In genomic region chr21:33688343-33688742, GRCh38 we compare ENCODE assay signal across 16 cellular contexts. TPM values are rescaled to one million over a fixed set of nuclear protein-coding genes. Genes with fewer than 3 reads are reported as not detected.
DNase-seq lines count a peak whose midpoint lies in the region; FAIRE-seq and TF ChIP-seq lines count a peak whose summit lies in the region.
"Had no signal": no experiment of that assay in that cellular context is flagged by ENCODE, and none has a peak within 500 bp of the region (broad histone marks: within the 10 kb centered on the region; RNA-seq: fewer than 3 reads in every experiment).

No MANE protein-coding gene starts in this region.

- H3K79me2 ChIP-seq in GM23248 (ENCODE audit: insufficient read depth): peaks cover 89% of the 10 kb centered on the region
- H3K79me2 ChIP-seq in H1 (ENCODE audit: control insufficient read depth in 1 of 2, insufficient read depth in 2 of 2, low read length in 2 of 2): peaks cover 17 to 80% of the 10 kb centered on the region in 2 experiments

- H3F3A ChIP-seq in GM23248 (ENCODE audit: insufficient read depth): peaks cover 46% of the 10 kb centered on the region

- peak overlapping the region; percentile 26; the same call in 1 of the 2 replicates for H2BK20ac ChIP-seq in H1 (ENCODE audit: low read length)

- H4K20me1 ChIP-seq in GM23248 (ENCODE audit: insufficient read depth): no peaks in the 10 kb centered on the region; the same call in 1 of the 2 replicates
- H4K20me1 ChIP-seq in H1 (replicated peaks in 1 of 2; ENCODE audit: control insufficient read depth in 1 of 2, insufficient read depth in 2 of 2, low read length in 2 of 2): peaks cover 12 to 13% of the 10 kb centered on the region in 2 experiments

- intact Hi-C loops in prostate gland (cut with DNase I): no loop called here

- H3K9me2 ChIP-seq in GM23248 (ENCODE audit: insufficient read depth): no peaks in the 10 kb centered on the region

- H3K23me2 ChIP-seq in H1 (ENCODE audit: low read depth, low read length): no peaks in the 10 kb centered on the region

- no peak overlapping the region for H2BK120ac ChIP-seq in H1 (replicated peaks; ENCODE audit: low read depth, low read length)

- H3K27me3 Mint-ChIP-seq in nephron progenitor cell (ENCODE audit: low read depth, poor library complexity): no peaks in the 10 kb centered on the region
- H3K27me3 Mint-ChIP-seq: IgD-negative memory B cell had no signal

- peaks cover 57% of the 10 kb centered on the region for H3K4me1 ChIP-seq in GM23248 (ENCODE audit: insufficient read depth)
- H3K4me1 ChIP-seq in H1 (replicated peaks in 1 of 4; ENCODE audit: control insufficient read depth in 3 of 4, insufficient read depth in 4 of 4, low read length in 3 of 4): peaks cover 0 to 53% (median 28%) of the 10 kb centered on the region in 4 experiments; a peak in 6 of 7 replicates
- H3K4me1 ChIP-seq in prostate gland (replicated peaks): no peaks in the 10 kb centered on the region

- no peak overlapping the region for H2BK12ac ChIP-seq in H1 (ENCODE audit: low read depth, low read length)

- H3K9ac ChIP-seq in GM23248 (no peak overlapping the region), H1 (replicated peaks in 1 of 4; ENCODE audit: extremely low read depth in 1 of 4, low read depth in 3 of 4, low read length in 3 of 4) (no peak overlapping the region)

- H3K9me3 ChIP-seq in GM23248 (ENCODE audit: low read depth) (no peaks in the 10 kb centered on the region), H1 (ENCODE audit: insufficient read depth in 2 of 2, low read depth in 1 of 2, low read length in 1 of 2) (no peaks in the 10 kb centered on the region), prostate gland (no peaks in the 10 kb centered on the region)
- H3K9me3 ChIP-seq: Peyer's patch had no signal

- no peak overlapping the region for H3K23ac ChIP-seq in H1 (ENCODE audit: insufficient read length)

- in situ Hi-C loops in GM23248 (cut with MboI) (no loop called here), ACHN (cut with HindIII; ENCODE audit: low pct_ligation_motif_present, low pct_unique_long_range_greater_than_20kb, low sequenced_read_pairs) (no loop called here)

- H2AK5ac ChIP-seq in H1 (ENCODE audit: low read depth, low read length): peak overlapping the region; percentile 47; the same call in 1 of the 2 replicates

- H3K27ac ChIP-seq in GM23248 (0 out of 2 replicates have a peak overlapping the region, but pooled peaks have one; percentile 5), H1 (ENCODE audit: low read depth, low read length) (no peak overlapping the region), prostate gland (no peak overlapping the region)
- H3K27ac ChIP-seq: Peyer's patch had no signal

- no peaks in the 10 kb centered on the region for H3K9me3 Mint-ChIP-seq in nephron progenitor cell
- H3K9me3 Mint-ChIP-seq: CD8-positive, alpha-beta T cell; IgD-negative memory B cell had no signal

- no peak overlapping the region for H3K4ac ChIP-seq in H1 (replicated peaks; ENCODE audit: insufficient read length, low read depth, low read length)

- no peak for TF ChIP-seq EP300 in H1 (IDR thresholded peaks at IDR 0.05; ENCODE audit: borderline replicate concordance in 1 of 2, low read depth in 2 of 2, low read length in 2 of 2)

- H4K5ac ChIP-seq in H1 (ENCODE audit: insufficient read length, low read depth, low read length): no peak overlapping the region

- POLR2A ChIA-PET in H1 (lab: Charles Lee; ENCODE audit: partially characterized antibody): no interaction called here

- peak overlapping the region; percentile 6 for H3K27ac Mint-ChIP-seq in nephron progenitor cell
- H3K27ac Mint-ChIP-seq: CD8-positive, alpha-beta T cell; IgD-negative memory B cell had no signal

- H3K27me3 ChIP-seq in GM23248 (replicated peaks; ENCODE audit: insufficient read depth): no peaks in the 10 kb centered on the region
- no peaks in the 10 kb centered on the region for H3K27me3 ChIP-seq in H1 (replicated peaks in 1 of 4; ENCODE audit: control insufficient read depth in 3 of 4, extremely low read depth in 1 of 4, insufficient read depth in 3 of 4, low read length in 3 of 4)
- H3K27me3 ChIP-seq in prostate gland (replicated peaks; ENCODE audit: insufficient read depth): no peaks in the 10 kb centered on the region
- H3K27me3 ChIP-seq: Peyer's patch had no signal

- H3K4me3 ChIP-seq in GM23248 (no peak overlapping the region), H1 (ENCODE audit: extremely low read depth in 1 of 4, insufficient read depth in 2 of 4, low read depth in 3 of 4, low read length in 4 of 4) (no peak overlapping the region), prostate gland (no peak overlapping the region)
- H3K4me3 ChIP-seq: Peyer's patch had no signal

- H3K4me1 Mint-ChIP-seq in nephron progenitor cell: peaks cover 77% of the 10 kb centered on the region

- H4K8ac ChIP-seq in H1 (ENCODE audit: extremely low read depth, insufficient read depth, low read length): no peak overlapping the region

- H3K4me2 ChIP-seq in GM23248 (ENCODE audit: unreplicated experiment): peak overlapping the region; percentile 17
- no peak overlapping the region for H3K4me2 ChIP-seq in H1 (ENCODE audit: insufficient read depth in 1 of 2, low read depth in 2 of 2, low read length in 2 of 2)

- FAIRE-seq in H1 (lab: Jason Lieb, UNC): no peak
- FAIRE-seq: A204.1 had no signal

- H2BK5ac ChIP-seq in H1 (ENCODE audit: low read depth, low read length): no peak overlapping the region

- H3K56ac ChIP-seq in H1 (replicated peaks; ENCODE audit: insufficient read length, low read depth, low read length): no peak overlapping the region

- TF ChIP-seq POLR2A in H1 (IDR thresholded peaks at IDR 0.05; ENCODE audit: control extremely low read depth in 1 of 2, low read depth in 2 of 2, low read length in 2 of 2) (no peak), prostate gland (IDR thresholded peaks at IDR 0.05) (no peak)

- H4K91ac ChIP-seq in H1 (replicated peaks; ENCODE audit: insufficient read length, low read length): no peak overlapping the region

- CTCF ChIA-PET in H1 (lab: Charles Lee; ENCODE audit: partially characterized antibody): no interaction called here

- 28 to 44% methylated on average over 1 of the region's 1 CpG for WGBS in GM23248 (ENCODE audit: low coverage in 1 of 2, low lambda C conversion rate in 2 of 2, missing lambda C conversion rate in 2 of 2), 2 experiments
- WGBS in H1 (ENCODE audit: extremely low coverage in 1 of 2, insufficient coverage in 1 of 2, insufficient read length in 1 of 2, insufficient replicate concordance in 2 of 2, low coverage in 1 of 2, low lambda C conversion rate in 2 of 2, missing lambda C conversion rate in 1 of 2), 2 experiments: 78% methylated on average over 1 of the region's 1 CpG; no CpG with 5 or more reads in 1 of the 2 experiments
- 66% methylated on average over 1 of the region's 1 CpG for WGBS in prostate gland

- H2AFZ ChIP-seq in GM23248 (no peak overlapping the region), H1 (ENCODE audit: low read length) (no peak overlapping the region)

- no peak for TF ChIP-seq CTCF in H1 (IDR thresholded peaks at IDR 0.05; ENCODE audit: control extremely low read depth in 1 of 3, insufficient read depth in 1 of 3, low read depth in 1 of 3, low read length in 3 of 3)
- TF ChIP-seq CTCF in nephron progenitor cell (IDR thresholded peaks at IDR 0.05): no peak
- TF ChIP-seq CTCF in prostate gland (IDR thresholded peaks at IDR 0.05): no peak

- no peak overlapping the region for H3K14ac ChIP-seq in H1 (ENCODE audit: insufficient read length)

- TF ChIP-seq RAD21 in H1 (IDR thresholded peaks at IDR 0.05 in 1 of 2, conservative IDR thresholded peaks at IDR 0.05 in 1 of 2; ENCODE audit: low read depth in 2 of 2, low read length in 2 of 2): no peak

- no peaks in the 10 kb centered on the region; the same call in none of the 2 replicates for H3K79me1 ChIP-seq in H1 (ENCODE audit: low read depth, low read length)

- peak overlapping the region; percentile 76; the same call in 1 of the 2 replicates for H2BK15ac ChIP-seq in H1 (ENCODE audit: low read length)

- peak overlapping the region; percentile 79; the same call in 1 of the 2 replicates for H3K18ac ChIP-seq in H1 (ENCODE audit: extremely low read depth, low read length)

- peaks cover 4% of the 10 kb centered on the region for H3K36me3 Mint-ChIP-seq in nephron progenitor cell (ENCODE audit: low read depth)
- H3K36me3 Mint-ChIP-seq: CD8-positive, alpha-beta T cell; IgD-negative memory B cell had no signal

- no peak overlapping the region for H3K4me3 Mint-ChIP-seq in nephron progenitor cell
- H3K4me3 Mint-ChIP-seq: CD8-positive, alpha-beta T cell; IgD-negative memory B cell had no signal

- H3K36me3 ChIP-seq in GM23248 (ENCODE audit: low read depth) (no peaks in the 10 kb centered on the region), H1 (ENCODE audit: control insufficient read depth in 2 of 4, insufficient read depth in 4 of 4, low read length in 3 of 4) (no peaks in the 10 kb centered on the region), prostate gland (no peaks in the 10 kb centered on the region)
- H3K36me3 ChIP-seq: Peyer's patch had no signal

- peak; percentile 4 for DNase-seq in AG08395 (ENCODE audit: low spot score)
- peak; percentile 69 for DNase-seq in GM23248
- no peak for DNase-seq in H1 (ENCODE audit: low read depth in 1 of 2, low spot score in 2 of 2)
- no peak for DNase-seq in nephron progenitor cell
- DNase-seq in prostate gland (ENCODE audit: low spot score): no peak
- no peak for DNase-seq in NCI-H128 (lab: John Stamatoyannopoulos, UW; ENCODE audit: unreplicated experiment)
- no peak for DNase-seq in ACHN
- DNase-seq in glomerular visceral epithelial cell (ENCODE audit: extremely low spot score): no peak
- DNase-seq: CD8-positive, alpha-beta T cell; NCI-H1417 treated with DMSO at 0.1 percent for 48 hours; NCI-H2081; NCI-H524; Peyer's patch; SHP77 had no signal

RNA-seq across cellular contexts. Expression of gene ITSN1, which starts 46.0 kb away (rescaled TPM):
- total RNA-seq in GM23248 (2014; rRNA removed; shearing (Covaris generic)): 35.5 and 43.4 TPM in 2 replicates
- polyA plus RNA-seq in GM23248 (2016; fragmentation: Nextera tagmentation; extraction: Ambion mirVana) (48.2 and 57.1 TPM in 2 replicates), H1 (2011; rRNA removed) (48.9 and 60.8 TPM in 2 replicates)
- total RNA-seq in H1 (2021; fragmentation: NEBNext Ultra II Directional; extraction: Animal tissue kit (Norgen Biotek cat#: 25700)): 78.1 and 81.1 TPM in 2 replicates
- 71.3 TPM for polyA plus RNA-seq in H1 (2011; cell fraction: cytosol; rRNA removed)
- polyA plus RNA-seq in H1 (2011; cell fraction: nucleus; rRNA removed): 151 TPM
- 77.9 to 94.5 TPM (median 91.7 TPM) in 4 replicates for polyA plus RNA-seq in H1 (2012, experiment 1 of 2)
- 5.1 TPM for polyA plus RNA-seq in H1 (2012, experiment 2 of 2)
- 51.9 TPM for polyA plus RNA-seq in H1 (2013, experiment 1 of 2)
- polyA plus RNA-seq in H1 (2013, experiment 2 of 2): 50.0 TPM
- 132 and 143 TPM in 2 replicates for polyA minus RNA-seq in H1 (2011; rRNA and poly(A)+ RNA removed)
- polyA minus RNA-seq in H1 (2011; cell fraction: cytosol; rRNA and poly(A)+ RNA removed): 54.9 TPM
- 85.2 TPM for polyA minus RNA-seq in H1 (2011; cell fraction: nucleus; rRNA and poly(A)+ RNA removed)
- 10 to 100 TPM; 14.8 to 44.9 TPM for total RNA-seq in prostate gland

RNA-seq across cellular contexts. Expression of gene CRYZL1, which starts 46.8 kb away (rescaled TPM):
- total RNA-seq in GM23248 (2014; rRNA removed; shearing (Covaris generic)): 13.6 and 18.3 TPM in 2 replicates
- polyA plus RNA-seq in GM23248 (2016; fragmentation: Nextera tagmentation; extraction: Ambion mirVana) (35.7 and 37.4 TPM in 2 replicates), H1 (2011; rRNA removed) (8.3 and 15.8 TPM in 2 replicates)
- total RNA-seq in H1 (2021; fragmentation: NEBNext Ultra II Directional; extraction: Animal tissue kit (Norgen Biotek cat#: 25700)): 15.6 and 16.8 TPM in 2 replicates
- polyA plus RNA-seq in H1 (2011; cell fraction: cytosol; rRNA removed): 19.8 TPM
- polyA plus RNA-seq in H1 (2011; cell fraction: nucleus; rRNA removed): 11.1 TPM
- polyA plus RNA-seq in H1 (2012, experiment 1 of 2): 17.9 to 29.6 TPM (median 19.1 TPM) in 4 replicates
- polyA plus RNA-seq in H1 (2012, experiment 2 of 2): 2.5 TPM
- polyA plus RNA-seq in H1 (2013, experiment 1 of 2): 15.6 TPM
- polyA plus RNA-seq in H1 (2013, experiment 2 of 2): 14.2 TPM
- 35.9 and 37.8 TPM in 2 replicates for polyA minus RNA-seq in H1 (2011; rRNA and poly(A)+ RNA removed)
- polyA minus RNA-seq in H1 (2011; cell fraction: cytosol; rRNA and poly(A)+ RNA removed): 13.5 TPM
- 34.1 TPM for polyA minus RNA-seq in H1 (2011; cell fraction: nucleus; rRNA and poly(A)+ RNA removed)
- total RNA-seq in prostate gland: 10 to 100 TPM; 22.3 to 28.9 TPM

Comparison
In these comparisons a context has a peak if more than half of its experiments do, and no peak if none do; other contexts are left out.
1. DNase-seq: peak in AG08395 (single experiment) and GM23248 (single experiment); none in H1 (0 of 2), nephron progenitor cell (single experiment), prostate gland (single experiment), NCI-H128 (single experiment), ACHN (single experiment) and glomerular visceral epithelial cell (single experiment).